8 cellular contexts compared by ENCODE assay signal in the genomic region with DNA sequence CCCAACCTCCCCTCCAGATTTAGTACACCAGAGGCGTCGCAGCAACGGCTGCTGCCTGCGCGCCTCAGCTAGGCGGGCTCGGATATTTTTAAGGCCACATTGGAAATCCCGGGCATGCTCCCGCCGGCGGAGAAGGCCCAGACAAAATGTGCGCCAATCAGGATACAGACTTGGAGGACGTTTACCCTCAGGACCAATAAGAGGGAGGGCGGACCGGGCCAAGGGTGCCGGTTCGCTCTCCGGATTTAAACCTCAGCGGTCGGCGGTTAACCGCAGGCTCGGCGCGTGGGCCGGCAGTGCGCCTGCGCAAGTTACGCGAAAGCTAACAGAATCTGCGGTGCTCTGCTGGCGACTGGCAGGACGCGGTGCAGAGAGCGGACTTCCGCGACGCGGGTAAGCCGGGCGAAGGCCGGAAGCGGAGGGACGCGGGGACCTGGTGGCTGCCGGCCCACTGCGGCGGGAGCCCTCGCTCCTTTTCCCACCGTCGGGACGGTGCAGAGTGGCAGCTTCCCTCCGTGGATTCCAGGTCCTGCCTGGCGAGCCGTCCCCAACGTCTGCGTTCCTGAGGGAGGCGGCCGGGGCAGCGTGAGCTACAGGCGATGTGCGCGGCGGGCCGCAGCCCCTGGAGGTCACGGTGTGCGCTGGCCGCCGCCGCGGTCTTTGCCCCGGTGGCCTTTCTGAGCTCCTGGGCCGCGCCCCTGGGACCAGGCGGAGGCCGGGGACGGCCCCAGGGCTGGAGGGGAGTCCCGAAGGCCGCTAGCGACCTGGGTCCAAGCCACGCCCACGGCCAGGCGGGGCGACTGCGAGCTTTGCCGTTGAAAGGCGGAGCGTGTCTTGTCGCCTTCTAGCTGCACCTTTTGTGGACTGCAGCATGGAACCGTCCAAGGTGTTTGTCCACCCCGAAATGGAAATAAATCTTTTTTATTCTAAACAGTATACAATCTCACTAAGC. TPM values are rescaled to one million over a fixed set of nuclear protein-coding genes. Genes with fewer than 3 reads are reported as not detected.
DNase-seq lines count a peak whose midpoint lies in the region; ATAC-seq and TF ChIP-seq lines count a peak whose summit lies in the region.

A gene with protein sequence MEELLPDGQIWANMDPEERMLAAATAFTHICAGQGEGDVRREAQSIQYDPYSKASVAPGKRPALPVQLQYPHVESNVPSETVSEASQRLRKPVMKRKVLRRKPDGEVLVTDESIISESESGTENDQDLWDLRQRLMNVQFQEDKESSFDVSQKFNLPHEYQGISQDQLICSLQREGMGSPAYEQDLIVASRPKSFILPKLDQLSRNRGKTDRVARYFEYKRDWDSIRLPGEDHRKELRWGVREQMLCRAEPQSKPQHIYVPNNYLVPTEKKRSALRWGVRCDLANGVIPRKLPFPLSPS (plus strand): TSS at position 296 of the 952 bp plus-strand sequence. CDS start 11,701 bp downstream, outside the sequence.

- peak; percentile 93 for ATAC-seq in GM23338
- ATAC-seq in stimulated activated naive CD8-positive, alpha-beta T cell treated with anti-CD3 and anti-CD28 coated beads, Interleukin-15, amount 100 ng/mL, for 72 hours: peak; percentile 93

- H3K9me2 ChIP-seq in GM23338 (ENCODE audit: insufficient read depth): peaks cover 5% of the 10 kb centered on the region; the same call in 1 of the 2 replicates

- H3K27ac ChIP-seq in GM23338 (ENCODE audit: low read depth): peak within 1 kb of the TSS; percentile 76; the same call in 1 of the 2 replicates

- peaks cover 7% of the 10 kb centered on the region; the same call in 1 of the 3 replicates for H3K4me1 Mint-ChIP-seq in GM23338
- H3K4me1 Mint-ChIP-seq in nephron progenitor cell: peaks cover 5% of the 10 kb centered on the region
- H3K4me1 Mint-ChIP-seq in stimulated activated naive CD8-positive, alpha-beta T cell treated with anti-CD3 and anti-CD28 coated beads, Interleukin-15, amount 100 ng/mL, for 72 hours: peaks cover 32% of the 10 kb centered on the region

- H3K27ac Mint-ChIP-seq in GM23338 (no peak within 1 kb of the TSS; the same call in 1 of the 2 replicates), nephron progenitor cell (no peak within 1 kb of the TSS)
- H3K27ac Mint-ChIP-seq in stimulated activated naive CD8-positive, alpha-beta T cell treated with anti-CD3 and anti-CD28 coated beads, Interleukin-15, amount 100 ng/mL, for 72 hours: peak within 1 kb of the TSS; percentile 95 to 99

- TF ChIP-seq CTCF in GM23338 (conservative IDR thresholded peaks at IDR 0.05; ENCODE audit: low read depth in 2 of 2) (peak in 1 of 2 experiments; percentile 33; a peak in 2 of 4 replicates), nephron progenitor cell (IDR thresholded peaks at IDR 0.05) (peak; percentile 5)

- peaks cover 13% of the 10 kb centered on the region for H3K27me3 Mint-ChIP-seq in GM23338 (ENCODE audit: insufficient read depth, low read depth, poor library complexity)
- no peaks in the 10 kb centered on the region for H3K27me3 Mint-ChIP-seq in nephron progenitor cell (ENCODE audit: low read depth, poor library complexity)
- H3K27me3 Mint-ChIP-seq in stimulated activated naive CD8-positive, alpha-beta T cell treated with anti-CD3 and anti-CD28 coated beads, Interleukin-15, amount 100 ng/mL, for 72 hours: no peaks in the 10 kb centered on the region

- H3K36me3 ChIP-seq in GM23338 (ENCODE audit: insufficient read depth): peaks cover 4% of the 10 kb centered on the region; the same call in 1 of the 2 replicates

- H3K27me3 ChIP-seq in GM23338 (ENCODE audit: insufficient read depth): peaks cover 8% of the 10 kb centered on the region; the same call in 1 of the 2 replicates

- peaks cover 28% of the 10 kb centered on the region for H3K9me3 Mint-ChIP-seq in GM23338
- peaks cover 30% of the 10 kb centered on the region for H3K9me3 Mint-ChIP-seq in nephron progenitor cell
- H3K9me3 Mint-ChIP-seq in stimulated activated naive CD8-positive, alpha-beta T cell treated with anti-CD3 and anti-CD28 coated beads, Interleukin-15, amount 100 ng/mL, for 72 hours: no peaks in the 10 kb centered on the region

- H3K4me3 Mint-ChIP-seq in GM23338: peak within 1 kb of the TSS; percentile 80
- H3K4me3 Mint-ChIP-seq in nephron progenitor cell: peak within 1 kb of the TSS; percentile 79
- H3K4me3 Mint-ChIP-seq in stimulated activated naive CD8-positive, alpha-beta T cell treated with anti-CD3 and anti-CD28 coated beads, Interleukin-15, amount 100 ng/mL, for 72 hours: peak within 1 kb of the TSS; percentile 81 to 88

- peak within 1 kb of the TSS; percentile 78 for H3K4me2 ChIP-seq in GM23338

- H3K79me2 ChIP-seq in GM23338 (replicated peaks; ENCODE audit: insufficient read depth): peaks cover 36% of the 10 kb centered on the region

- DNase-seq in ELF-1 (ENCODE audit: low read depth, low spot score): peak; percentile 96
- DNase-seq in GM23338 (ENCODE audit: low spot score): peak; percentile 97
- DNase-seq in Kasumi-1 (lab: John Stamatoyannopoulos, UW): peak; percentile 94 to 97
- DNase-seq in activated gamma-delta T cell (lab: John Stamatoyannopoulos, UW): peak; percentile 89
- DNase-seq in fibroblast of the conjunctiva (ENCODE audit: low read depth): peak; percentile 94
- DNase-seq in nephron progenitor cell: peak; percentile 78
- peak; percentile 98 for DNase-seq in stimulated activated naive CD8-positive, alpha-beta T cell treated with anti-CD3 and anti-CD28 coated beads, Interleukin-15, amount 100 ng/mL, for 72 hours

- TF ChIP-seq POLR2A in Raji (IDR thresholded peaks at IDR 0.05; ENCODE audit: insufficient read depth, low read depth, low read length): peak; percentile 81

- peaks cover 3% of the 10 kb centered on the region for H4K20me1 ChIP-seq in GM23338 (replicated peaks; ENCODE audit: insufficient read depth)

- H3K4me3 ChIP-seq in GM23338: peak within 1 kb of the TSS; percentile 66

- H3K36me3 Mint-ChIP-seq in GM23338 (ENCODE audit: low read depth): peaks cover 21% of the 10 kb centered on the region; the same call in 2 of the 3 replicates
- peaks cover 5% of the 10 kb centered on the region for H3K36me3 Mint-ChIP-seq in nephron progenitor cell (ENCODE audit: low read depth)

- H3K4me1 ChIP-seq in GM23338 (ENCODE audit: insufficient read depth): no peaks in the 10 kb centered on the region; the same call in 1 of the 2 replicates

- peak within 1 kb of the TSS; percentile 94 for H2AFZ ChIP-seq in GM23338

- peaks cover 2% of the 10 kb centered on the region; the same call in 1 of the 2 replicates for H3F3A ChIP-seq in GM23338 (replicated peaks; ENCODE audit: low read depth)

TF ChIP-seq in GM23338, 12 proteins besides CTCF, POLR2A, EP300 and RAD21 (continues in another document):
- 0 out of 2 replicates have a peak, but pooled peaks have one; percentile 42 for TF ChIP-seq ZNF331 (CRISPR knock-in tag; IDR thresholded peaks at IDR 0.05; ENCODE audit: low read depth)
- TF ChIP-seq EZH2phosphoT487 (IDR thresholded peaks at IDR 0.05; ENCODE audit: unreplicated experiment): no peak
- TF ChIP-seq ZNF114 (CRISPR knock-in tag; IDR thresholded peaks at IDR 0.05): no peak
- TF ChIP-seq CREB1 (CRISPR knock-in tag; IDR thresholded peaks at IDR 0.05; ENCODE audit: low read depth): peak; percentile 61; the same call in 1 of the 2 replicates
- TF ChIP-seq POLR2AphosphoS5 (IDR thresholded peaks at IDR 0.05; ENCODE audit: low read depth): peak; percentile 77

RNA-seq across cellular contexts. Expression of the gene that starts here (rescaled TPM):
- 13.1 and 14.6 TPM in 2 replicates for total RNA-seq in GM23338 (2014; rRNA removed; shearing (Covaris generic))
- polyA plus RNA-seq in GM23338 (2016; fragmentation: Nextera tagmentation; extraction: Ambion mirVana): 20.7 and 25.7 TPM in 2 replicates

Comparison
In these comparisons a context has a peak if more than half of its experiments do, and no peak if none do; other contexts are left out.
1. Peak in every context shown above with its lines: DNase-seq, ATAC-seq, H3K4me3 ChIP-seq and H3K27ac ChIP-seq.
2. H3K27ac Mint-ChIP-seq: peak in stimulated activated naive CD8-positive, alpha-beta T cell treated with anti-CD3 and anti-CD28 coated beads, Interleukin-15, amount 100 ng/mL, for 72 hours (2 of 2); none in GM23338 (single experiment) and nephron progenitor cell (single experiment).